23 cellular contexts compared by ENCODE assay signal in genomic region chr2:188332619-188333018, GRCh38. TPM values are rescaled to one million over a fixed set of nuclear protein-coding genes. Genes with fewer than 3 reads are reported as not detected.
"Had no signal": no experiment of that assay in that cellular context is flagged by ENCODE, and none has a peak within 500 bp of the region (broad histone marks: within the 10 kb centered on the region; RNA-seq: fewer than 3 reads in every experiment).

No MANE protein-coding gene starts in this region.

- H3K9me3 Mint-ChIP-seq: activated T-helper 1 cell treated with anti-CD3 and anti-CD28 coated beads, Interleukin-12 subunit alpha, Interleukin-12 subunit beta, Interleukin-2, Interleukin-4 antibody, amounts not matched to agents 30 ng/mL and 10 ng/mL and 1 ng/mL, durations not matched to agents 14 hours and 24 hours and 36 hours; mesothelial cell of epicardium; nephron had no signal

- H3K4me3 ChIP-seq: lung, right atrium auricular region, skin epidermis, stomach, upper lobe of right lung had no signal

- ATAC-seq: left colon, upper lobe of right lung had no signal

- H3K27me3 ChIP-seq: right atrium auricular region, stomach, upper lobe of right lung had no signal

- H3K27me3 Mint-ChIP-seq: activated naive CD8-positive, alpha-beta T cell; progenitor cell of endocrine pancreas had no signal

- H3K4me3 Mint-ChIP-seq: activated naive CD8-positive, alpha-beta T cell; activated T-helper 1 cell treated with anti-CD3 and anti-CD28 coated beads, Interleukin-12 subunit alpha, Interleukin-12 subunit beta, Interleukin-2, Interleukin-4 antibody, amounts not matched to agents 30 ng/mL and 10 ng/mL and 1 ng/mL, durations not matched to agents 14 hours and 24 hours and 36 hours; mesothelial cell of epicardium; nephron had no signal

- H3K36me3 Mint-ChIP-seq: activated naive CD8-positive, alpha-beta T cell had no signal

- DNase-seq: activated CD4-positive, alpha-beta T cell treated with anti-CD3 and anti-CD28 coated beads for 1 hour; activated CD4-positive, alpha-beta T cell treated with anti-CD3 and anti-CD28 coated beads, Interleukin-2, amount 50 U/mL, for 4 hours; amniotic stem cell; glutamatergic neuron; hippocampal formation; left colon; stimulated activated CD4-positive, alpha-beta T cell treated with anti-CD3 and anti-CD28 coated beads, Interleukin-15, amount 100 ng/mL, for 24 hours; stimulated activated CD4-positive, alpha-beta T cell treated with anti-CD3 and anti-CD28 coated beads, Interleukin-2, amount 100 ng/mL, for 48 hours; stomach; SW 1271; T-helper 2 cell; upper lobe of right lung had no signal

- H3K27ac Mint-ChIP-seq: activated naive CD8-positive, alpha-beta T cell; activated T-helper 1 cell treated with anti-CD3 and anti-CD28 coated beads, Interleukin-12 subunit alpha, Interleukin-12 subunit beta, Interleukin-2, Interleukin-4 antibody, amounts not matched to agents 30 ng/mL and 10 ng/mL and 1 ng/mL, durations not matched to agents 14 hours and 24 hours and 36 hours had no signal

- H3K36me3 ChIP-seq: right atrium auricular region, stomach, upper lobe of right lung had no signal

- FAIRE-seq: islet of Langerhans had no signal

- H3K9me3 ChIP-seq: right atrium auricular region, stomach, upper lobe of right lung had no signal

- H3K27ac ChIP-seq: upper lobe of right lung, VCaP had no signal

RNA-seq across cellular contexts. Expression of gene GULP1, which starts 40.9 kb away (rescaled TPM):
- total RNA-seq: activated CD8-positive, alpha-beta memory T cell treated with anti-CD3 and anti-CD28 coated beads for 36 hours; activated T-helper 1 cell treated with anti-CD3 and anti-CD28 coated beads, Interleukin-12 subunit alpha, Interleukin-12 subunit beta, Interleukin-2, Interleukin-4 antibody, amounts not matched to agents 30 ng/mL and 10 ng/mL and 1 ng/mL, durations not matched to agents 14 hours and 24 hours and 36 hours had no signal
